In genomic region chr6:154356690-154357089, GRCh38 we compare ENCODE assay signal across 11 cellular contexts. TPM values are rescaled to one million over a fixed set of nuclear protein-coding genes. Genes with fewer than 3 reads are reported as not detected.
A peak's percentile ranks its signal among the peaks of the same experiment; 100 is the strongest.
DNase-seq lines count a peak whose midpoint lies in the region; ATAC-seq and TF ChIP-seq lines count a peak whose summit lies in the region.
"Had no signal": no experiment of that assay in that cellular context is flagged by ENCODE, and none has a peak within 500 bp of the region (broad histone marks: within the 10 kb centered on the region; RNA-seq: fewer than 3 reads in every experiment).

Gene IPCEF1, minus strand, starts transcription at chr6:154356803. Its CDS starts 90,856 bp downstream, at chr6:154265947.

- ATAC-seq in GM18502 (IDR thresholded peaks at IDR 0.05; ENCODE audit: poor library complexity, unreplicated experiment) (peak; percentile 27), HG02973 (IDR thresholded peaks at IDR 0.05; ENCODE audit: unreplicated experiment) (peak; percentile 27), natural killer cell (peak in 1 of 3 donors; percentile 52), GM21723 (IDR thresholded peaks at IDR 0.05; ENCODE audit: unreplicated experiment) (no peak)

- H3K4me3 Mint-ChIP-seq in activated CD4-positive, alpha-beta memory T cell treated with anti-CD3 and anti-CD28 coated beads for 36 hours = no peak within 1 kb of the TSS
- H3K4me3 Mint-ChIP-seq in natural killer cell = no peak within 1 kb of the TSS
- H3K4me3 Mint-ChIP-seq: neural crest cell had no signal

- POLR2A ChIA-PET in activated CD4-positive, alpha-beta memory T cell treated with anti-CD3 and anti-CD28 coated beads for 36 hours (lab: Charles Lee) = no interaction called here

- H3K4me1 Mint-ChIP-seq in activated CD4-positive, alpha-beta memory T cell treated with anti-CD3 and anti-CD28 coated beads for 36 hours (ENCODE audit: low read depth) = peaks cover 30% of the 10 kb centered on the region
- peaks cover 7 to 23% of the 10 kb centered on the region in 2 donors for H3K4me1 Mint-ChIP-seq in natural killer cell

- no peaks in the 10 kb centered on the region for H3K36me3 Mint-ChIP-seq in activated CD4-positive, alpha-beta memory T cell treated with anti-CD3 and anti-CD28 coated beads for 36 hours
- no peaks in the 10 kb centered on the region for H3K36me3 Mint-ChIP-seq in natural killer cell

- H3K27me3 Mint-ChIP-seq in activated CD4-positive, alpha-beta memory T cell treated with anti-CD3 and anti-CD28 coated beads for 36 hours = peaks cover 35% of the 10 kb centered on the region
- peaks cover 6 to 10% of the 10 kb centered on the region in 2 donors for H3K27me3 Mint-ChIP-seq in natural killer cell (ENCODE audit: low read depth in 2 of 2)

- no peaks in the 10 kb centered on the region for H3K9me3 Mint-ChIP-seq in activated CD4-positive, alpha-beta memory T cell treated with anti-CD3 and anti-CD28 coated beads for 36 hours
- H3K9me3 Mint-ChIP-seq in natural killer cell = peaks cover 7 to 8% of the 10 kb centered on the region in 2 donors
- H3K9me3 Mint-ChIP-seq: neural crest cell had no signal

- DNase-seq in activated CD4-positive, alpha-beta memory T cell treated with anti-CD3 and anti-CD28 coated beads for 36 hours = no peak
- DNase-seq in natural killer cell (no peak), NCI-H69 (lab: John Stamatoyannopoulos, UW) (no peak), NCI-H82 (lab: John Stamatoyannopoulos, UW) (no peak), NCI-H1105 treated with DMSO at 0.1 percent for 48 hours (lab: John Stamatoyannopoulos, UW) (no peak)
- DNase-seq: foreskin fibroblast, NCI-H1092 treated with DMSO at 0.1 percent for 48 hours had no signal

- TF ChIP-seq CTCF in natural killer cell (IDR thresholded peaks at IDR 0.05) = no peak

- intact Hi-C loops in activated CD4-positive, alpha-beta memory T cell treated with anti-CD3 and anti-CD28 coated beads for 36 hours (cut with micrococcal nuclease) = loop anchor here (5.0 kb wide), 1 partner anchor 79 kb away; no protein-coding TSS in a partner anchor
- intact Hi-C loops in natural killer cell (cut with micrococcal nuclease) = no loop called here

- H3K27ac Mint-ChIP-seq in activated CD4-positive, alpha-beta memory T cell treated with anti-CD3 and anti-CD28 coated beads for 36 hours = no peak within 1 kb of the TSS
- no peak within 1 kb of the TSS for H3K27ac Mint-ChIP-seq in natural killer cell

- CTCF ChIA-PET in activated CD4-positive, alpha-beta memory T cell treated with anti-CD3 and anti-CD28 coated beads for 36 hours (lab: Charles Lee) = interaction anchor here (1.0 kb wide), 1 partner anchor 203 kb away, joined by 3 read pairs; no protein-coding TSS in a partner anchor

RNA-seq across cellular contexts. Expression of gene IPCEF1, which starts in this region (rescaled TPM):
- total RNA-seq in activated CD4-positive, alpha-beta memory T cell treated with anti-CD3 and anti-CD28 coated beads for 36 hours = 10 to 100 TPM; 10.5 to 14.2 TPM
- 10 to 100 TPM; 31.4 to 53.2 (median 45.5) TPM for total RNA-seq in natural killer cell
